Comparison of ENCODE assay signal across 18 cellular contexts in the genomic region with DNA sequence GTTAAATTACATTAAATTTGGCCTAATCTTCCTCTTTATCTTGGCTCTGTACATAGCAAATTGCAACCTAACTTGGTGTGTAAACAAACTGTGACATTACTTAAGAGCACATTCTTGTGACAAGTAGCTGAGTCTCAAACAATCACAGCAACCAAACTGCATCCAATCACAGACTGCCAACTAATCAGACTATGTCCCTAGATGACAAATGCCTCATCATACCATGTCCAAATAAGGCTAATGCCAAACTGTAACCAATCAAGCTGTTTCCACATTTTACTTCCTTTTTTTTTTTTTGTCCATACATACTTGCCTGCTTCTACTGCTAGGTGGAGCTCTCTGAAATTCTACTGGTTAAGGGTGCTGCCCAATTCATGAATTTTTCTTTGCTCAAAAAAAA.
DNase-seq lines count a peak whose midpoint lies in the region; ATAC-seq, FAIRE-seq and TF ChIP-seq lines count a peak whose summit lies in the region.
"Had no signal": no experiment of that assay in that cellular context is flagged by ENCODE, and none has a peak within 500 bp of the region (broad histone marks: within the 10 kb centered on the region; RNA-seq: fewer than 3 reads in every experiment).

No MANE protein-coding gene starts in this region.

- no peaks in the 10 kb centered on the region for H3F3A ChIP-seq in PC-9 (ENCODE audit: insufficient read depth, low read depth)

- ATAC-seq in HG03139 (IDR thresholded peaks at IDR 0.05; ENCODE audit: unreplicated experiment), result no peak

- H3K9me2 ChIP-seq in PC-9 (ENCODE audit: insufficient read depth), result no peaks in the 10 kb centered on the region

- H3K4me3 Mint-ChIP-seq in astrocyte (ENCODE audit: unreplicated experiment) (no peak overlapping the region), Calu3 (ENCODE audit: low read depth, unreplicated experiment) (no peak overlapping the region)
- H3K4me3 Mint-ChIP-seq: activated CD4-positive, alpha-beta T cell treated with anti-CD3 and anti-CD28 coated beads, Interleukin-2, amount 10 ng/mL, durations not matched to agents 24 days and 14 days; HFFc6 had no signal

- H4K20me1 ChIP-seq in astrocyte (ENCODE audit: insufficient read depth, low read length), result no peaks in the 10 kb centered on the region
- H4K20me1 ChIP-seq in PC-9 (ENCODE audit: insufficient read depth), result no peaks in the 10 kb centered on the region

- H3K4me3 ChIP-seq in astrocyte (ENCODE audit: insufficient read depth, low read depth, low read length), result no peak overlapping the region
- H3K4me3 ChIP-seq in PC-9, result no peak overlapping the region

- H3K27ac ChIP-seq in astrocyte (ENCODE audit: low read depth, low read length) (peak overlapping the region; percentile 50), PC-9 (no peak overlapping the region)

- H3K27ac Mint-ChIP-seq in astrocyte (ENCODE audit: unreplicated experiment) (no peak overlapping the region), Calu3 (ENCODE audit: unreplicated experiment) (no peak overlapping the region)
- H3K27ac Mint-ChIP-seq: activated CD4-positive, alpha-beta T cell treated with anti-CD3 and anti-CD28 coated beads, Interleukin-2, amount 10 ng/mL, durations not matched to agents 24 days and 14 days; HFFc6 had no signal

- peaks cover 2% of the 10 kb centered on the region for H3K9me3 ChIP-seq in astrocyte (ENCODE audit: insufficient read depth, low read depth, low read length)
- H3K9me3 ChIP-seq in PC-9 (ENCODE audit: insufficient read depth, low read depth), result no peaks in the 10 kb centered on the region

- H2AFZ ChIP-seq in astrocyte (ENCODE audit: low read depth, low read length), result peak overlapping the region; percentile 34
- H2AFZ ChIP-seq in PC-9, result no peak overlapping the region

- DNase-seq in HT-29 (ENCODE audit: low spot score), result peak; percentile 8
- peak; percentile 37 for DNase-seq in NCI-H69 (lab: John Stamatoyannopoulos, UW)
- no peak for DNase-seq in astrocyte (ENCODE audit: low read depth)
- DNase-seq in iris pigment epithelial cell (ENCODE audit: low read depth), result peak; percentile 71
- no peak for DNase-seq in PC-9
- DNase-seq in pons (ENCODE audit: low spot score), result no peak
- DNase-seq in Calu3, result no peak
- DNase-seq: activated CD4-positive, alpha-beta T cell treated with anti-CD3 and anti-CD28 coated beads, Interleukin-2, amount 10 ng/mL, durations not matched to agents 24 days and 14 days; activated effector memory CD4-positive, alpha-beta T cell treated with Interleukin-2 at 50 U/mL for 16 hours; central memory CD4-positive, alpha-beta T cell; effector CD8-positive, alpha-beta T cell; HFFc6; kidney glomerular epithelial cell; NCI-H187 treated with DMSO at 0.1 percent for 48 hours; NCI-H446 treated with DMSO at 0.1 percent for 48 hours had no signal

- H3K9ac ChIP-seq in astrocyte (ENCODE audit: low read length), result no peak overlapping the region

- TF ChIP-seq CTCF in astrocyte (IDR thresholded peaks at IDR 0.05; ENCODE audit: insufficient read depth, low read depth, low read length), result no peak
- no peak for TF ChIP-seq CTCF in PC-9 (conservative IDR thresholded peaks at IDR 0.05)
- no peak for TF ChIP-seq CTCF in Calu3 (IDR thresholded peaks at IDR 0.05; ENCODE audit: unreplicated experiment)

- BruUV-seq in PC-9 (replicated peaks; lab: Mats Ljungman, UMichigan) (no TSS peak), Calu3 (replicated peaks; lab: Mats Ljungman, UMichigan) (no TSS peak)

- CTCF ChIA-PET in PC-9 (lab: Charles Lee) (no interaction called here), Calu3 (lab: Charles Lee) (no interaction called here)

- H3K4me1 ChIP-seq in astrocyte (ENCODE audit: insufficient read depth, low read length) (no peaks in the 10 kb centered on the region), PC-9 (replicated peaks; ENCODE audit: insufficient read depth) (no peaks in the 10 kb centered on the region)

- H3K9me3 Mint-ChIP-seq in astrocyte (ENCODE audit: unreplicated experiment), result no peaks in the 10 kb centered on the region
- H3K9me3 Mint-ChIP-seq in Calu3 (ENCODE audit: low read depth, unreplicated experiment), result peaks cover 2% of the 10 kb centered on the region
- H3K9me3 Mint-ChIP-seq: activated CD4-positive, alpha-beta T cell treated with anti-CD3 and anti-CD28 coated beads, Interleukin-2, amount 10 ng/mL, durations not matched to agents 24 days and 14 days had no signal

- H3K36me3 ChIP-seq in astrocyte (ENCODE audit: insufficient read depth, low read length) (no peaks in the 10 kb centered on the region), PC-9 (ENCODE audit: low read depth) (no peaks in the 10 kb centered on the region)

- H3K4me1 Mint-ChIP-seq in astrocyte (ENCODE audit: low read depth, unreplicated experiment), result peaks cover 5% of the 10 kb centered on the region
- H3K4me1 Mint-ChIP-seq in Calu3 (ENCODE audit: low read depth, unreplicated experiment), result no peaks in the 10 kb centered on the region
- H3K4me1 Mint-ChIP-seq: activated CD4-positive, alpha-beta T cell treated with anti-CD3 and anti-CD28 coated beads, Interleukin-2, amount 10 ng/mL, durations not matched to agents 24 days and 14 days had no signal

- intact Hi-C loops in PC-9 (cut with micrococcal nuclease; ENCODE audit: unreplicated experiment) (no loop called here), Calu3 (cut with micrococcal nuclease; ENCODE audit: unreplicated experiment) (no loop called here)

- POLR2A ChIA-PET in PC-9 (lab: Charles Lee; ENCODE audit: unreplicated experiment), result no interaction called here

- FAIRE-seq in astrocyte (lab: Jason Lieb, UNC), result no peak
- FAIRE-seq: D721Med, GM12892 had no signal

- H3K4me2 ChIP-seq in astrocyte (ENCODE audit: low read length), result no peak overlapping the region
- H3K4me2 ChIP-seq in PC-9, result no peak overlapping the region

- H3K36me3 Mint-ChIP-seq in astrocyte (ENCODE audit: low read depth, unreplicated experiment), result no peaks in the 10 kb centered on the region
- H3K36me3 Mint-ChIP-seq in Calu3 (ENCODE audit: insufficient read depth, unreplicated experiment), result no peaks in the 10 kb centered on the region

- H3K79me2 ChIP-seq in astrocyte (ENCODE audit: insufficient read depth, low read length) (no peaks in the 10 kb centered on the region), PC-9 (ENCODE audit: low read depth) (no peaks in the 10 kb centered on the region)

- H3K27me3 ChIP-seq in astrocyte (ENCODE audit: insufficient read depth, low read length) (no peaks in the 10 kb centered on the region), PC-9 (ENCODE audit: insufficient read depth, low read depth) (no peaks in the 10 kb centered on the region)

- H3K27me3 Mint-ChIP-seq in astrocyte (ENCODE audit: low read depth, unreplicated experiment), result no peaks in the 10 kb centered on the region
- H3K27me3 Mint-ChIP-seq in Calu3 (ENCODE audit: unreplicated experiment), result no peaks in the 10 kb centered on the region
- H3K27me3 Mint-ChIP-seq: activated CD4-positive, alpha-beta T cell treated with anti-CD3 and anti-CD28 coated beads, Interleukin-2, amount 10 ng/mL, durations not matched to agents 24 days and 14 days had no signal

Comparison
In these comparisons a context has a peak if more than half of its experiments do, and no peak if none do; other contexts are left out.
1. DNase-seq: peak in HT-29 (single experiment), NCI-H69 (single experiment) and iris pigment epithelial cell (single experiment); none in astrocyte (single experiment), PC-9 (0 of 2), pons (single experiment) and Calu3 (single experiment).